In genomic region chr17:45229681-45230409, GRCh38 we compare ENCODE assay signal across 9 cellular contexts. TPM values are rescaled to one million over a fixed set of nuclear protein-coding genes. Genes with fewer than 3 reads are reported as not detected.
DNase-seq lines count a peak whose midpoint lies in the region; ATAC-seq and TF ChIP-seq lines count a peak whose summit lies in the region.
"Had no signal": no experiment of that assay in that cellular context is flagged by ENCODE, and none has a peak within 500 bp of the region (broad histone marks: within the 10 kb centered on the region; RNA-seq: fewer than 3 reads in every experiment).

No MANE protein-coding gene starts in this region.

- CTCF ChIA-PET in CD8-positive, alpha-beta memory T cell (lab: Charles Lee) = interaction anchor here (1.0 to 13.0 kb wide), 13 partner anchors 9 to 156 kb away, joined by 3 to 409 read pairs (median 8); partner anchors contain the start of genes ACBD4, FMNL1, HEXIM1 and MAP3K14
- CTCF ChIA-PET in PC-3 (lab: Charles Lee) = interaction anchor here (0.7 to 0.9 kb wide), 4 partner anchors 11 to 157 kb away, joined by 3 to 4 read pairs (median 3); no protein-coding TSS in a partner anchor

- peak overlapping the region; percentile 98 for H3K27ac ChIP-seq in CD8-positive, alpha-beta memory T cell (ENCODE audit: low read depth, low read length)
- H3K27ac ChIP-seq in PC-3 (ENCODE audit: low read length) (peak overlapping the region; percentile 69), dorsolateral prefrontal cortex (peak overlapping the region in 37 of 59 donors; percentile 7 to 86 (median 58)), neutrophil (peak overlapping the region; percentile 99)

- H3K4me2 ChIP-seq in PC-3 (ENCODE audit: low read length) = no peak overlapping the region

- peaks cover 6% of the 10 kb centered on the region for H3K36me3 ChIP-seq in CD8-positive, alpha-beta memory T cell (ENCODE audit: insufficient read depth, low read length)
- no peaks in the 10 kb centered on the region for H3K36me3 ChIP-seq in PC-3 (ENCODE audit: low read depth, low read length)
- peaks cover 58% of the 10 kb centered on the region for H3K36me3 ChIP-seq in neutrophil

- H3K79me2 ChIP-seq in PC-3 (ENCODE audit: low read length) = no peaks in the 10 kb centered on the region

- H3K4me1 ChIP-seq in CD8-positive, alpha-beta memory T cell (ENCODE audit: insufficient read depth, low read length) = peaks cover 76% of the 10 kb centered on the region
- peaks cover 62% of the 10 kb centered on the region for H3K4me1 ChIP-seq in PC-3 (ENCODE audit: insufficient read depth, low read length)
- H3K4me1 ChIP-seq in neutrophil (ENCODE audit: control insufficient read depth in 1 of 2, insufficient read depth in 1 of 2, low read depth in 1 of 2, low read length in 1 of 2) = peaks cover 89 to 98% of the 10 kb centered on the region in 2 experiments

- H3K4me3 Mint-ChIP-seq in CD8-positive, alpha-beta memory T cell = peak overlapping the region; percentile 96 to 100 (median 99)

- ATAC-seq in PC-3 = no peak
- ATAC-seq in GM19395 (IDR thresholded peaks at IDR 0.05; ENCODE audit: unreplicated experiment) = no peak

- no peaks in the 10 kb centered on the region for H4K20me1 ChIP-seq in PC-3 (ENCODE audit: low read length)

- peaks cover 81 to 97% (median 84%) of the 10 kb centered on the region in 3 donors for H3K4me1 Mint-ChIP-seq in CD8-positive, alpha-beta memory T cell

- no peak overlapping the region for H2AFZ ChIP-seq in PC-3 (ENCODE audit: low read length)

- H3K27me3 Mint-ChIP-seq in CD8-positive, alpha-beta memory T cell = peaks cover 0 to 3% of the 10 kb centered on the region in 2 donors

- H3K27ac Mint-ChIP-seq in CD8-positive, alpha-beta memory T cell = peak overlapping the region; percentile 97 to 100 (median 100)

- H3F3A ChIP-seq in PC-3 (ENCODE audit: low read length, unreplicated experiment) = no peaks in the 10 kb centered on the region

- H3K36me3 Mint-ChIP-seq in CD8-positive, alpha-beta memory T cell = peaks cover 0 to 68% (median 7%) of the 10 kb centered on the region in 3 donors

- no peaks in the 10 kb centered on the region for H3K9me3 Mint-ChIP-seq in CD8-positive, alpha-beta memory T cell

- intact Hi-C loops in PC-3 (cut with micrococcal nuclease) (no loop called here), dorsolateral prefrontal cortex (cut with DNase I) (no loop called here)

- no peak for DNase-seq in CD8-positive, alpha-beta memory T cell
- no peak for DNase-seq in PC-3
- no peak for DNase-seq in dorsolateral prefrontal cortex
- no peak for DNase-seq in NCI-H2081 (lab: John Stamatoyannopoulos, UW)
- no peak for DNase-seq in HPDE6-E6E7 (ENCODE audit: extremely low spot score)
- no peak for DNase-seq in NCI-H748 (lab: John Stamatoyannopoulos, UW; ENCODE audit: unreplicated experiment)
- DNase-seq: NCI-H510A treated with DMSO at 0.1 percent for 48 hours had no signal

- H3K9me3 ChIP-seq in CD8-positive, alpha-beta memory T cell (ENCODE audit: low read length) = no peaks in the 10 kb centered on the region
- H3K9me3 ChIP-seq in PC-3 (ENCODE audit: low read length) (no peaks in the 10 kb centered on the region), neutrophil (no peaks in the 10 kb centered on the region)

- no peaks in the 10 kb centered on the region for H3K27me3 ChIP-seq in CD8-positive, alpha-beta memory T cell (ENCODE audit: insufficient read depth, low read length, poor library complexity, severe bottlenecking)
- no peaks in the 10 kb centered on the region for H3K27me3 ChIP-seq in PC-3 (ENCODE audit: low read length)
- peaks cover 0 to 4% (median 0%) of the 10 kb centered on the region in 45 donors for H3K27me3 ChIP-seq in dorsolateral prefrontal cortex
- H3K27me3 ChIP-seq in neutrophil = no peaks in the 10 kb centered on the region

- H3K4me3 ChIP-seq in CD8-positive, alpha-beta memory T cell (ENCODE audit: low read length) = peak overlapping the region; percentile 95
- no peak overlapping the region for H3K4me3 ChIP-seq in PC-3 (ENCODE audit: low read length)
- no peak overlapping the region for H3K4me3 ChIP-seq in dorsolateral prefrontal cortex
- H3K4me3 ChIP-seq in neutrophil (ENCODE audit: low read depth in 1 of 2, low read length in 1 of 2) = peak overlapping the region; percentile 74 to 94

- no peaks in the 10 kb centered on the region for H3K9me2 ChIP-seq in PC-3 (replicated peaks; ENCODE audit: low read length)

- H3K9ac ChIP-seq in PC-3 (ENCODE audit: low read length) = peak overlapping the region; percentile 47

- no TSS peak for BruUV-seq in PC-3 (replicated peaks; lab: Mats Ljungman, UMichigan)

- no peak for TF ChIP-seq CTCF in PC-3 (conservative IDR thresholded peaks at IDR 0.05; ENCODE audit: low read depth, low read length)
- no peak for TF ChIP-seq CTCF in dorsolateral prefrontal cortex (IDR thresholded peaks at IDR 0.05 in 54 of 56, conservative IDR thresholded peaks at IDR 0.05 in 2 of 56; ENCODE audit: low read depth in 1 of 56, partially characterized antibody in 56 of 56)
- TF ChIP-seq CTCF in neutrophil (IDR thresholded peaks at IDR 0.05) = no peak

- POLR2A ChIA-PET in CD8-positive, alpha-beta memory T cell (lab: Charles Lee) = interaction anchor here (0.5 to 13.4 kb wide), 3 partner anchors 10 to 84 kb away, joined by 4 to 189 read pairs (median 36); partner anchors contain the start of gene FMNL1
- POLR2A ChIA-PET in PC-3 (lab: Charles Lee; ENCODE audit: unreplicated experiment) = no interaction called here

RNA-seq across cellular contexts. Expression of gene FMNL1, which starts 8.2 kb away (rescaled TPM):
- 100 to 1,000 TPM; 260 to 265 TPM for total RNA-seq in CD8-positive, alpha-beta memory T cell
- 58.6 TPM for polyA plus RNA-seq in CD8-positive, alpha-beta memory T cell
- total RNA-seq in PC-3 (2014; rRNA removed) (8.2 and 14.2 TPM in 2 replicates), dorsolateral prefrontal cortex (10 to 100 TPM; 19.3 to 53.5 (median 36.5) TPM)

RNA-seq across cellular contexts. Expression of gene SPATA32, which starts 32.0 kb away (rescaled TPM):
- under 1 TPM in 1 of 2 experiments, not detected in 1; 0.15 TPM for total RNA-seq in CD8-positive, alpha-beta memory T cell
- 0.33 TPM for polyA plus RNA-seq in CD8-positive, alpha-beta memory T cell
- not detected in 2 replicates for total RNA-seq in PC-3 (2014; rRNA removed)
- total RNA-seq in dorsolateral prefrontal cortex = under 1 TPM in 9 of 120 experiments, not detected in 111; 0.26 to 0.63 (median 0.35) TPM

Comparison
In these comparisons a context has a peak if more than half of its experiments do, and no peak if none do; other contexts are left out.
1. H3K4me3 ChIP-seq: peak in CD8-positive, alpha-beta memory T cell (single experiment) and neutrophil (2 of 2); none in PC-3 (single experiment) and dorsolateral prefrontal cortex (0 of 59).
2. RNA of gene FMNL1, which starts 8.2 kb away (total RNA-seq): 260 to 265 TPM in CD8-positive, alpha-beta memory T cell; 19.3 to 53.5 TPM in dorsolateral prefrontal cortex and 8.2 to 14.2 TPM in PC-3; every median in the first group is over 4 times any median in the second.
3. Peak in every context shown above with its lines, with median percentiles within 50 percentile points of each other: H3K27ac ChIP-seq.